1 cellular context compared by ENCODE assay signal in genomic region chr19:55487884-55488687, GRCh38.
TF ChIP-seq lines count a peak whose summit lies in the region.

Gene SSC5D, plus strand, starts transcription at chr19:55488436. Its CDS starts 154 bp downstream, at chr19:55488590.

TF ChIP-seq in K562, 482 proteins besides CTCF, POLR2A, EP300 and RAD21 (continued from another document):
- TF ChIP-seq ETV1 (tag; conservative IDR thresholded peaks at IDR 0.05; ENCODE audit: low read depth), result no peak
- no peak for TF ChIP-seq ZNF384 (IDR thresholded peaks at IDR 0.05; ENCODE audit: low read depth, low read length)
- no peak for TF ChIP-seq OTX1 (CRISPR knock-in tag; IDR thresholded peaks at IDR 0.05)
- no peak for TF ChIP-seq GTF2F1 (IDR thresholded peaks at IDR 0.05; ENCODE audit: low read depth, low read length)
- no peak for TF ChIP-seq ZBTB2 (IDR thresholded peaks at IDR 0.05)
- TF ChIP-seq, protein P1, sequence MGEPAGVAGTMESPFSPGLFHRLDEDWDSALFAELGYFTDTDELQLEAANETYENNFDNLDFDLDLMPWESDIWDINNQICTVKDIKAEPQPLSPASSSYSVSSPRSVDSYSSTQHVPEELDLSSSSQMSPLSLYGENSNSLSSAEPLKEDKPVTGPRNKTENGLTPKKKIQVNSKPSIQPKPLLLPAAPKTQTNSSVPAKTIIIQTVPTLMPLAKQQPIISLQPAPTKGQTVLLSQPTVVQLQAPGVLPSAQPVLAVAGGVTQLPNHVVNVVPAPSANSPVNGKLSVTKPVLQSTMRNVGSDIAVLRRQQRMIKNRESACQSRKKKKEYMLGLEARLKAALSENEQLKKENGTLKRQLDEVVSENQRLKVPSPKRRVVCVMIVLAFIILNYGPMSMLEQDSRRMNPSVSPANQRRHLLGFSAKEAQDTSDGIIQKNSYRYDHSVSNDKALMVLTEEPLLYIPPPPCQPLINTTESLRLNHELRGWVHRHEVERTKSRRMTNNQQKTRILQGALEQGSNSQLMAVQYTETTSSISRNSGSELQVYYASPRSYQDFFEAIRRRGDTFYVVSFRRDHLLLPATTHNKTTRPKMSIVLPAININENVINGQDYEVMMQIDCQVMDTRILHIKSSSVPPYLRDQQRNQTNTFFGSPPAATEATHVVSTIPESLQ (CRISPR knock-in tag; IDR thresholded peaks at IDR 0.05), result no peak
- peak; percentile 61 for TF ChIP-seq SMARCA5 (IDR thresholded peaks at IDR 0.05)
- TF ChIP-seq SIN3A (IDR thresholded peaks at IDR 0.05; ENCODE audit: borderline replicate concordance in 2 of 2, control insufficient read depth in 1 of 2, low read depth in 2 of 2, low read length in 2 of 2), result 0 out of 4 replicates have a peak, but pooled peaks of 1 of the 2 experiments have one; percentile 19
- TF ChIP-seq, protein P2, sequence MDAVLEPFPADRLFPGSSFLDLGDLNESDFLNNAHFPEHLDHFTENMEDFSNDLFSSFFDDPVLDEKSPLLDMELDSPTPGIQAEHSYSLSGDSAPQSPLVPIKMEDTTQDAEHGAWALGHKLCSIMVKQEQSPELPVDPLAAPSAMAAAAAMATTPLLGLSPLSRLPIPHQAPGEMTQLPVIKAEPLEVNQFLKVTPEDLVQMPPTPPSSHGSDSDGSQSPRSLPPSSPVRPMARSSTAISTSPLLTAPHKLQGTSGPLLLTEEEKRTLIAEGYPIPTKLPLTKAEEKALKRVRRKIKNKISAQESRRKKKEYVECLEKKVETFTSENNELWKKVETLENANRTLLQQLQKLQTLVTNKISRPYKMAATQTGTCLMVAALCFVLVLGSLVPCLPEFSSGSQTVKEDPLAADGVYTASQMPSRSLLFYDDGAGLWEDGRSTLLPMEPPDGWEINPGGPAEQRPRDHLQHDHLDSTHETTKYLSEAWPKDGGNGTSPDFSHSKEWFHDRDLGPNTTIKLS (IDR thresholded peaks at IDR 0.05; ENCODE audit: borderline replicate concordance, low read depth), result no peak
- TF ChIP-seq ZKSCAN8 (CRISPR knock-in tag; IDR thresholded peaks at IDR 0.05), result no peak
- TF ChIP-seq CREBBP (IDR thresholded peaks at IDR 0.05; ENCODE audit: low read depth, low read length), result no peak
- TF ChIP-seq ZNF23 (CRISPR knock-in tag; IDR thresholded peaks at IDR 0.05), result no peak
- no peak for TF ChIP-seq ZFP30 (CRISPR knock-in tag; IDR thresholded peaks at IDR 0.05; ENCODE audit: borderline replicate concordance)
- TF ChIP-seq, protein P3, sequence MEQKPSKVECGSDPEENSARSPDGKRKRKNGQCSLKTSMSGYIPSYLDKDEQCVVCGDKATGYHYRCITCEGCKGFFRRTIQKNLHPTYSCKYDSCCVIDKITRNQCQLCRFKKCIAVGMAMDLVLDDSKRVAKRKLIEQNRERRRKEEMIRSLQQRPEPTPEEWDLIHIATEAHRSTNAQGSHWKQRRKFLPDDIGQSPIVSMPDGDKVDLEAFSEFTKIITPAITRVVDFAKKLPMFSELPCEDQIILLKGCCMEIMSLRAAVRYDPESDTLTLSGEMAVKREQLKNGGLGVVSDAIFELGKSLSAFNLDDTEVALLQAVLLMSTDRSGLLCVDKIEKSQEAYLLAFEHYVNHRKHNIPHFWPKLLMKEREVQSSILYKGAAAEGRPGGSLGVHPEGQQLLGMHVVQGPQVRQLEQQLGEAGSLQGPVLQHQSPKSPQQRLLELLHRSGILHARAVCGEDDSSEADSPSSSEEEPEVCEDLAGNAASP (IDR thresholded peaks at IDR 0.05), result no peak
- no peak for TF ChIP-seq ZBTB17 (CRISPR knock-in tag; IDR thresholded peaks at IDR 0.05)
- TF ChIP-seq ADNP (tag; IDR thresholded peaks at IDR 0.05), result peak; percentile 57; the same call in 1 of the 2 replicates
- TF ChIP-seq KDM2B (CRISPR knock-in tag; IDR thresholded peaks at IDR 0.05), result no peak
- TF ChIP-seq, protein P4, sequence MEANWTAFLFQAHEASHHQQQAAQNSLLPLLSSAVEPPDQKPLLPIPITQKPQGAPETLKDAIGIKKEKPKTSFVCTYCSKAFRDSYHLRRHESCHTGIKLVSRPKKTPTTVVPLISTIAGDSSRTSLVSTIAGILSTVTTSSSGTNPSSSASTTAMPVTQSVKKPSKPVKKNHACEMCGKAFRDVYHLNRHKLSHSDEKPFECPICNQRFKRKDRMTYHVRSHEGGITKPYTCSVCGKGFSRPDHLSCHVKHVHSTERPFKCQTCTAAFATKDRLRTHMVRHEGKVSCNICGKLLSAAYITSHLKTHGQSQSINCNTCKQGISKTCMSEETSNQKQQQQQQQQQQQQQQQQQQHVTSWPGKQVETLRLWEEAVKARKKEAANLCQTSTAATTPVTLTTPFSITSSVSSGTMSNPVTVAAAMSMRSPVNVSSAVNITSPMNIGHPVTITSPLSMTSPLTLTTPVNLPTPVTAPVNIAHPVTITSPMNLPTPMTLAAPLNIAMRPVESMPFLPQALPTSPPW (CRISPR knock-in tag; IDR thresholded peaks at IDR 0.05), result peak; percentile 53; the same call in 1 of the 2 replicates
- TF ChIP-seq, protein P5, sequence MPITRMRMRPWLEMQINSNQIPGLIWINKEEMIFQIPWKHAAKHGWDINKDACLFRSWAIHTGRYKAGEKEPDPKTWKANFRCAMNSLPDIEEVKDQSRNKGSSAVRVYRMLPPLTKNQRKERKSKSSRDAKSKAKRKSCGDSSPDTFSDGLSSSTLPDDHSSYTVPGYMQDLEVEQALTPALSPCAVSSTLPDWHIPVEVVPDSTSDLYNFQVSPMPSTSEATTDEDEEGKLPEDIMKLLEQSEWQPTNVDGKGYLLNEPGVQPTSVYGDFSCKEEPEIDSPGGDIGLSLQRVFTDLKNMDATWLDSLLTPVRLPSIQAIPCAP (CRISPR knock-in tag; IDR thresholded peaks at IDR 0.05; ENCODE audit: borderline replicate concordance), result no peak
- no peak for TF ChIP-seq TSC22D4 (tag; IDR thresholded peaks at IDR 0.05)
- TF ChIP-seq, protein P6, sequence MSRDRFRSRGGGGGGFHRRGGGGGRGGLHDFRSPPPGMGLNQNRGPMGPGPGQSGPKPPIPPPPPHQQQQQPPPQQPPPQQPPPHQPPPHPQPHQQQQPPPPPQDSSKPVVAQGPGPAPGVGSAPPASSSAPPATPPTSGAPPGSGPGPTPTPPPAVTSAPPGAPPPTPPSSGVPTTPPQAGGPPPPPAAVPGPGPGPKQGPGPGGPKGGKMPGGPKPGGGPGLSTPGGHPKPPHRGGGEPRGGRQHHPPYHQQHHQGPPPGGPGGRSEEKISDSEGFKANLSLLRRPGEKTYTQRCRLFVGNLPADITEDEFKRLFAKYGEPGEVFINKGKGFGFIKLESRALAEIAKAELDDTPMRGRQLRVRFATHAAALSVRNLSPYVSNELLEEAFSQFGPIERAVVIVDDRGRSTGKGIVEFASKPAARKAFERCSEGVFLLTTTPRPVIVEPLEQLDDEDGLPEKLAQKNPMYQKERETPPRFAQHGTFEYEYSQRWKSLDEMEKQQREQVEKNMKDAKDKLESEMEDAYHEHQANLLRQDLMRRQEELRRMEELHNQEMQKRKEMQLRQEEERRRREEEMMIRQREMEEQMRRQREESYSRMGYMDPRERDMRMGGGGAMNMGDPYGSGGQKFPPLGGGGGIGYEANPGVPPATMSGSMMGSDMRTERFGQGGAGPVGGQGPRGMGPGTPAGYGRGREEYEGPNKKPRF (IDR thresholded peaks at IDR 0.05; ENCODE audit: low read depth, low read length), result no peak
TF ChIP-seq in K562: peak in this region for 14.
